Comparison of ENCODE assay signal across 2 cellular contexts in genomic region chr1:201599548-201599947, GRCh38.
TF ChIP-seq lines count a peak whose summit lies in the region.

No MANE protein-coding gene starts in this region.

TF ChIP-seq in SK-N-SH, 30 proteins besides CTCF, POLR2A, EP300 and RAD21 (continued from another document):
- TF ChIP-seq PBX3 (IDR thresholded peaks at IDR 0.05) (no peak), REST (IDR thresholded peaks at IDR 0.05; ENCODE audit: low read depth, low read length) (no peak), MXI1 (IDR thresholded peaks at IDR 0.05; ENCODE audit: low read depth, low read length) (no peak), USF2 (IDR thresholded peaks at IDR 0.05; ENCODE audit: borderline replicate concordance, low read depth, low read length) (no peak), RCOR1 (IDR thresholded peaks at IDR 0.05; ENCODE audit: low read length) (no peak), POLR2AphosphoS5 (IDR thresholded peaks at IDR 0.05; ENCODE audit: low read depth, low read length) (no peak), ZBTB33 (IDR thresholded peaks at IDR 0.05; ENCODE audit: borderline replicate concordance, low read depth) (no peak), EZH2phosphoT487 (IDR thresholded peaks at IDR 0.05; ENCODE audit: borderline replicate concordance, low read depth) (no peak), FOXM1 (IDR thresholded peaks at IDR 0.05; ENCODE audit: low read depth) (no peak), TAF1 (IDR thresholded peaks at IDR 0.05; ENCODE audit: borderline replicate concordance, low read depth, low read length) (no peak)

TF ChIP-seq in SK-N-SH treated with all-trans-retinoic acid at 6 μM for 48 hours, 23 proteins besides CTCF, POLR2A, EP300 and RAD21 (continued from another document):
- no peak for TF ChIP-seq POU6F1 (CRISPR knock-in tag; IDR thresholded peaks at IDR 0.05; ENCODE audit: borderline replicate concordance, low read depth)
- TF ChIP-seq ESRRG (CRISPR knock-in tag; IDR thresholded peaks at IDR 0.05), result no peak
- TF ChIP-seq SNAI2 (CRISPR knock-in tag; IDR thresholded peaks at IDR 0.05), result no peak
- no peak for TF ChIP-seq ZNF565 (CRISPR knock-in tag; conservative IDR thresholded peaks at IDR 0.05; ENCODE audit: low read depth)
- no peak for TF ChIP-seq PPARA (CRISPR knock-in tag; IDR thresholded peaks at IDR 0.05; ENCODE audit: borderline replicate concordance)
- TF ChIP-seq PATZ1 (CRISPR knock-in tag; IDR thresholded peaks at IDR 0.05; ENCODE audit: borderline replicate concordance), result no peak
- TF ChIP-seq TSHZ2 (CRISPR knock-in tag; IDR thresholded peaks at IDR 0.05), result no peak
- no peak for TF ChIP-seq BACH2 (CRISPR knock-in tag; IDR thresholded peaks at IDR 0.05; ENCODE audit: borderline replicate concordance)
- no peak for TF ChIP-seq ZNF8 (CRISPR knock-in tag; IDR thresholded peaks at IDR 0.05)
- TF ChIP-seq ARNTL (CRISPR knock-in tag; IDR thresholded peaks at IDR 0.05; ENCODE audit: borderline replicate concordance, low read depth), result no peak
- no peak for TF ChIP-seq CSRNP3 (CRISPR knock-in tag; IDR thresholded peaks at IDR 0.05)
